In the genomic region with DNA sequence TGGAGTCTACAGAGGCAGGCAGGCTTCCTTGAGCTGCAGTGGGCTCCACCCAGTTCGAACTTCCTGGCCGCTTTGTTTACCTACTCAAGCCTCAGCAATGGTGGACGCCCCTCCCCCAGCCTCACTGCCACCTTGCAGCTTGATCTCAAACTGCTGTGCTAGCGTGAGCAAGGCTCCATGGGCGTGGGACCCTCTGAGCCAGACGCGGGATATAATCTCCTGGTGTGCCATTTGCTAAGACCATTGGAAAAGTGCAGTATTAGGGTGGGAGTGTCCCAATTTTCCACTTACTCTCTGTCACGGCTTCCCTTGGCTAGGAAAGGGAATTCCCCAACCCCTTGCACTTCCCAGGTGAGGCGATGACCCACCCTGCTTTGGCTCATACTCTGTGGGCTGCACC, we compare ENCODE assay signal across 2 cellular contexts.
TF ChIP-seq lines count a peak whose summit lies in the region.

No MANE protein-coding gene starts in this region.

TF ChIP-seq in K562, 482 proteins besides CTCF, POLR2A, EP300 and RAD21:
- TF ChIP-seq FOXA3 (CRISPR knock-in tag; conservative IDR thresholded peaks at IDR 0.05 in 1 of 2, IDR thresholded peaks at IDR 0.05 in 1 of 2), result 0 out of 4 replicates have a peak, but pooled peaks of 1 of the 2 experiments have one; percentile 26

TF ChIP-seq in HepG2, 621 proteins besides CTCF, POLR2A, EP300 and RAD21:
- TF ChIP-seq ZNF598 (CRISPR knock-in tag; IDR thresholded peaks at IDR 0.05; ENCODE audit: borderline replicate concordance) (0 out of 2 replicates have a peak, but pooled peaks have one; percentile 24), ZNF792 (CRISPR knock-in tag; IDR thresholded peaks at IDR 0.05) (0 out of 2 replicates have a peak, but pooled peaks have one; percentile 4)
- TF ChIP-seq, protein P1, sequence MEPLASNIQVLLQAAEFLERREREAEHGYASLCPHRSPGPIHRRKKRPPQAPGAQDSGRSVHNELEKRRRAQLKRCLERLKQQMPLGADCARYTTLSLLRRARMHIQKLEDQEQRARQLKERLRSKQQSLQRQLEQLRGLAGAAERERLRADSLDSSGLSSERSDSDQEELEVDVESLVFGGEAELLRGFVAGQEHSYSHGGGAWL (CRISPR knock-in tag; IDR thresholded peaks at IDR 0.05), result 0 out of 2 replicates have a peak, but pooled peaks have one; percentile 6
